1 cellular context compared by ENCODE assay signal in genomic region chr6:41528409-41528963, GRCh38.
TF ChIP-seq lines count a peak whose summit lies in the region.

No MANE protein-coding gene starts in this region.

TF ChIP-seq in endothelial cell of umbilical vein, 7 proteins besides CTCF, POLR2A, EP300 and RAD21:
- TF ChIP-seq MYC (IDR thresholded peaks at IDR 0.05; ENCODE audit: low read depth, low read length) (no peak), POLR2AphosphoS5 (IDR thresholded peaks at IDR 0.05; ENCODE audit: insufficient read depth, low read depth, low read length) (no peak), MAX (IDR thresholded peaks at IDR 0.05; ENCODE audit: insufficient read depth, insufficient read length) (no peak), JUN (IDR thresholded peaks at IDR 0.05; ENCODE audit: borderline replicate concordance, insufficient read depth, insufficient read length, low read depth) (no peak), FOS (IDR thresholded peaks at IDR 0.05; ENCODE audit: borderline replicate concordance, insufficient read depth, low read length) (no peak), GATA2 (IDR thresholded peaks at IDR 0.05; ENCODE audit: insufficient read depth, insufficient read length, low read depth, low read length) (no peak), EZH2 (IDR thresholded peaks at IDR 0.05; ENCODE audit: borderline replicate concordance, low read depth, low read length, severe bottlenecking) (no peak)
